ENCODE assay signal across 1 cellular context in genomic region chr6:108434222-108434621, GRCh38.
TF ChIP-seq lines count a peak whose summit lies in the region.

No MANE protein-coding gene starts in this region.

TF ChIP-seq in GM12878, 131 proteins besides CTCF, POLR2A, EP300 and RAD21 (continued from another document):
- TF ChIP-seq ZNF687 (IDR thresholded peaks at IDR 0.05), result no peak
- no peak for TF ChIP-seq IRF3 (IDR thresholded peaks at IDR 0.05)
- TF ChIP-seq MYB (IDR thresholded peaks at IDR 0.05; ENCODE audit: borderline replicate concordance, low read depth, low read length), result no peak
